15 cellular contexts compared by ENCODE assay signal in the genomic region with DNA sequence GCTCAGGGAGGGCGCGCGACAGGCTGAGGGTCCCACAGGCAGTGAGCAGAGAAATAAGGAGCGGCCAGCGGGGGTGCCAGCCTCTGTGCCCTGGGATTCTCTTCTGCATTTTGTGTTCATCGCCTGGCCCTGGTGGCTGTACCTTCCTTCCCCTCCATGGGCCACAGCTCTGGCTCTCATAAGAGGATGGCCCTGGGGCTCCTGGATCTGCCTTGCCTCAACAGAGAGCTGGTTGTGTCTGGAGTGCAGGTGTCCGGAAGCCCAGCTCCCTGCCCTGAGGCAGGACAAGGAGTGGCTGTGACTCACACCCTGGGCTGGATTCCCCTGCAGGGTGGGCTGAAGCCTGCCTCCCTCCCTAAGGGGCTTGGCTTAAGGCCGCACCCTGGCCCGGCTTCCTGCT. TPM values are rescaled to one million over a fixed set of nuclear protein-coding genes. Genes with fewer than 3 reads are reported as not detected.
A peak's percentile ranks its signal among the peaks of the same experiment; 100 is the strongest.
DNase-seq lines count a peak whose midpoint lies in the region; ATAC-seq, FAIRE-seq and TF ChIP-seq lines count a peak whose summit lies in the region.
"Had no signal": no experiment of that assay in that cellular context is flagged by ENCODE, and none has a peak within 500 bp of the region (broad histone marks: within the 10 kb centered on the region; RNA-seq: fewer than 3 reads in every experiment).

No MANE protein-coding gene starts in this region.

- POLR2A ChIA-PET in CD4-positive, alpha-beta T cell (lab: Charles Lee): no interaction called here

- no peaks in the 10 kb centered on the region for H4K20me1 ChIP-seq in GM23248 (ENCODE audit: insufficient read depth)

- H3K27ac ChIP-seq in left ventricle myocardium inferior (replicated peaks): no peak overlapping the region
- H3K27ac ChIP-seq in kidney (ENCODE audit: low read depth in 2 of 2, low read length in 2 of 2): no peak overlapping the region
- no peak overlapping the region for H3K27ac ChIP-seq in CD4-positive, alpha-beta T cell (ENCODE audit: low read depth, low read length)
- no peak overlapping the region for H3K27ac ChIP-seq in GM23248
- H3K27ac ChIP-seq: uterus had no signal

- H3K27ac Mint-ChIP-seq in CD4-positive, alpha-beta T cell: no peak overlapping the region
- H3K27ac Mint-ChIP-seq: T-helper 17 cell had no signal

- TF ChIP-seq CTCF in left ventricle myocardium inferior (IDR thresholded peaks at IDR 0.05; ENCODE audit: borderline replicate concordance) (no peak), kidney (IDR thresholded peaks at IDR 0.05; ENCODE audit: borderline replicate concordance, extremely low read depth, insufficient read depth) (no peak)
- no peak for TF ChIP-seq CTCF in CD4-positive, alpha-beta T cell (IDR thresholded peaks at IDR 0.05)

- no peaks in the 10 kb centered on the region for H3F3A ChIP-seq in GM23248 (ENCODE audit: insufficient read depth)

- intact Hi-C loops in left cardiac atrium (cut with DNase I): no loop called here
- intact Hi-C loops in left ventricle myocardium inferior (cut with micrococcal nuclease): no loop called here
- intact Hi-C loops in kidney (cut with DNase I): no loop called here
- intact Hi-C loops in CD4-positive, alpha-beta T cell (cut with DNase I, micrococcal nuclease): no loop called here

- 31 to 35% methylated on average over 8 to 9 of the region's 9 CpGs for WGBS in GM23248 (ENCODE audit: low coverage in 1 of 2, low lambda C conversion rate in 2 of 2, missing lambda C conversion rate in 2 of 2), 2 experiments

- DNase-seq in left cardiac atrium: peak; percentile 15
- DNase-seq in left ventricle myocardium inferior: no peak
- peak; percentile 27 for DNase-seq in astrocyte of the hippocampus (ENCODE audit: low read depth, low spot score)
- DNase-seq in kidney: peak; percentile 90
- DNase-seq in CD4-positive, alpha-beta T cell: no peak
- DNase-seq in ACHN: no peak
- DNase-seq in activated CD4-positive, alpha-beta T cell treated with anti-CD3 and anti-CD28 coated beads, Interleukin-2, amount 50 U/mL, for 48 hours: no peak
- DNase-seq in GM23248: no peak
- DNase-seq: COR-L47; Karpas-422; NCI-H510A; stimulated activated naive CD8-positive, alpha-beta T cell treated with anti-CD3 and anti-CD28 coated beads, Interleukin-15, Interleukin-2, amounts not matched to agents 100 U/mL and 50 U/mL, for 24 hours; T-helper 17 cell had no signal

- no peaks in the 10 kb centered on the region for H3K4me1 Mint-ChIP-seq in CD4-positive, alpha-beta T cell (ENCODE audit: low read depth)
- H3K4me1 Mint-ChIP-seq: T-helper 17 cell had no signal

- CTCF ChIA-PET in CD4-positive, alpha-beta T cell (lab: Charles Lee): interaction anchor here (0.7 kb wide), 1 partner anchor 276 kb away, joined by 3 read pairs; no protein-coding TSS in a partner anchor

- FAIRE-seq in kidney (lab: Jason Lieb, UNC): no peak

- no peaks in the 10 kb centered on the region for H3K9me3 Mint-ChIP-seq in CD4-positive, alpha-beta T cell

- H3K36me3 Mint-ChIP-seq in CD4-positive, alpha-beta T cell (ENCODE audit: low read depth): no peaks in the 10 kb centered on the region

- no peaks in the 10 kb centered on the region for H3K9me2 ChIP-seq in GM23248 (ENCODE audit: insufficient read depth)

- no peak overlapping the region for H3K4me2 ChIP-seq in GM23248 (ENCODE audit: unreplicated experiment)

- H3K9ac ChIP-seq in kidney (ENCODE audit: low read length in 2 of 2) (no peak overlapping the region), GM23248 (no peak overlapping the region)

- H3K4me3 Mint-ChIP-seq in CD4-positive, alpha-beta T cell: no peak overlapping the region
- H3K4me3 Mint-ChIP-seq: T-helper 17 cell had no signal

- peaks cover 52% of the 10 kb centered on the region for H3K27me3 Mint-ChIP-seq in CD4-positive, alpha-beta T cell

- peaks cover 96% of the 10 kb centered on the region for H3K27me3 ChIP-seq in left ventricle myocardium inferior (ENCODE audit: low read depth)
- peaks cover 18% of the 10 kb centered on the region for H3K27me3 ChIP-seq in CD4-positive, alpha-beta T cell (ENCODE audit: control insufficient read depth, insufficient read depth, low read length)
- peaks cover 40% of the 10 kb centered on the region for H3K27me3 ChIP-seq in GM23248 (replicated peaks; ENCODE audit: insufficient read depth)
- H3K27me3 ChIP-seq: uterus had no signal

- H3K36me3 ChIP-seq in left ventricle myocardium inferior (no peaks in the 10 kb centered on the region), kidney (ENCODE audit: control insufficient read depth in 1 of 2, insufficient read depth in 2 of 2, low read length in 2 of 2) (no peaks in the 10 kb centered on the region), GM23248 (ENCODE audit: low read depth) (no peaks in the 10 kb centered on the region)
- H3K36me3 ChIP-seq: uterus had no signal

- in situ Hi-C loops in ACHN (cut with HindIII; ENCODE audit: low pct_ligation_motif_present, low pct_unique_long_range_greater_than_20kb, low sequenced_read_pairs): no loop called here
- in situ Hi-C loops in GM23248 (cut with MboI): no loop called here

- no peak overlapping the region for H2AFZ ChIP-seq in GM23248

- H3K9me3 ChIP-seq in left ventricle myocardium inferior (replicated peaks) (peaks cover 19% of the 10 kb centered on the region), kidney (ENCODE audit: control insufficient read depth in 1 of 2, low read length in 2 of 2) (peaks cover 2 to 5% of the 10 kb centered on the region in 2 donors), GM23248 (ENCODE audit: low read depth) (no peaks in the 10 kb centered on the region)
- no peaks in the 10 kb centered on the region for H3K9me3 ChIP-seq in CD4-positive, alpha-beta T cell (ENCODE audit: control insufficient read depth, low read length)
- H3K9me3 ChIP-seq: uterus had no signal

- no peaks in the 10 kb centered on the region for H3K4me1 ChIP-seq in left ventricle myocardium inferior
- no peaks in the 10 kb centered on the region for H3K4me1 ChIP-seq in kidney (ENCODE audit: control insufficient read depth in 1 of 2, insufficient read depth in 1 of 2, low read depth in 1 of 2, low read length in 2 of 2)
- no peaks in the 10 kb centered on the region for H3K4me1 ChIP-seq in GM23248 (ENCODE audit: insufficient read depth)
- H3K4me1 ChIP-seq: uterus had no signal

- no peak for ATAC-seq in left cardiac atrium
- no peak for ATAC-seq in CD4-positive, alpha-beta T cell (ENCODE audit: poor library complexity)
- ATAC-seq: stimulated activated naive CD8-positive, alpha-beta T cell treated with anti-CD3 and anti-CD28 coated beads, Interleukin-15, Interleukin-2, amounts not matched to agents 100 U/mL and 50 U/mL, for 24 hours; T-helper 17 cell had no signal

- no peak overlapping the region for H3K4me3 ChIP-seq in left ventricle myocardium inferior
- H3K4me3 ChIP-seq in kidney (ENCODE audit: low read length in 2 of 2): no peak overlapping the region
- H3K4me3 ChIP-seq in GM23248: no peak overlapping the region
- H3K4me3 ChIP-seq: skin epidermis, uterus had no signal

- no peaks in the 10 kb centered on the region for H3K79me2 ChIP-seq in GM23248 (ENCODE audit: insufficient read depth)

RNA-seq across cellular contexts. Expression of gene SULF2, which starts 24.3 kb away (rescaled TPM):
- total RNA-seq in left cardiac atrium (10 to 100 TPM; 37.2 to 55.1 TPM), left ventricle myocardium inferior (40.7 TPM), kidney (257 TPM)
- polyA plus RNA-seq in kidney (ENCODE audit: insufficient read depth, low read depth, low replicate concordance) (85.1 TPM), GM23248 (2016; fragmentation: Nextera tagmentation; extraction: Ambion mirVana) (1.1 and 2.0 TPM in 2 replicates)
- total RNA-seq in CD4-positive, alpha-beta T cell: 1 to 10 TPM; 1.5 to 2.8 TPM
- 5.6 and 10.5 TPM in 2 replicates for total RNA-seq in GM23248 (2014; rRNA removed; shearing (Covaris generic))

Comparison
In these comparisons a context has a peak if more than half of its experiments do, and no peak if none do; other contexts are left out.
1. DNase-seq: peak in left cardiac atrium (single experiment), astrocyte of the hippocampus (single experiment) and kidney (single experiment); none in left ventricle myocardium inferior (single experiment), CD4-positive, alpha-beta T cell (0 of 10), ACHN (single experiment), activated CD4-positive, alpha-beta T cell treated with anti-CD3 and anti-CD28 coated beads, Interleukin-2, amount 50 U/mL, for 48 hours (0 of 2) and GM23248 (single experiment).